ENCODE assay signal across 13 cellular contexts in genomic region chr7:5774136-5774535, GRCh38. TPM values are rescaled to one million over a fixed set of nuclear protein-coding genes. Genes with fewer than 3 reads are reported as not detected.
DNase-seq lines count a peak whose midpoint lies in the region; ATAC-seq and TF ChIP-seq lines count a peak whose summit lies in the region.
"Had no signal": no experiment of that assay in that cellular context is flagged by ENCODE, and none has a peak within 500 bp of the region (broad histone marks: within the 10 kb centered on the region; RNA-seq: fewer than 3 reads in every experiment).

No MANE protein-coding gene starts in this region.

- CTCF ChIA-PET in MCF 10A (lab: Yijun Ruan, JAX): interaction anchor here (0.6 to 1.6 kb wide), 3 partner anchors 9 to 71 kb away, joined by 3 to 10 read pairs (median 3); no protein-coding TSS in a partner anchor

- POLR2A ChIA-PET in MCF 10A (lab: Yijun Ruan, JAX): interaction anchor here (0.6 to 1.0 kb wide), 4 partner anchors 40 to 675 kb away, joined by 3 read pairs; no protein-coding TSS in a partner anchor

- no peak overlapping the region for H3K4me3 ChIP-seq in breast epithelium
- no peak overlapping the region for H3K4me3 ChIP-seq in RWPE2 (ENCODE audit: severe bottlenecking)
- H3K4me3 ChIP-seq: uterus had no signal

- no peak overlapping the region for H3K4me3 Mint-ChIP-seq in MCF 10A (ENCODE audit: unreplicated experiment)
- no peak overlapping the region for H3K4me3 Mint-ChIP-seq in dendritic cell treated with granulocyte-macrophage colony-stimulating factor and Interleukin-4, amounts not matched to agents 40 ng/mL and 50 ng/mL, for 4 days
- peak overlapping the region; percentile 46 to 82 for H3K4me3 Mint-ChIP-seq in stimulated activated naive CD8-positive, alpha-beta T cell treated with anti-CD3 and anti-CD28 coated beads, Interleukin-15, amount 100 ng/mL, for 72 hours

- intact Hi-C loops in MCF 10A (cut with micrococcal nuclease) (no loop called here), breast epithelium (cut with DNase I; ENCODE audit: low total_unique reads) (no loop called here)
- intact Hi-C loops in dendritic cell treated with granulocyte-macrophage colony-stimulating factor and Interleukin-4, amounts not matched to agents 40 ng/mL and 50 ng/mL, for 4 days (cut with micrococcal nuclease): no loop called here

- no peaks in the 10 kb centered on the region for H3K4me1 ChIP-seq in breast epithelium
- peaks cover 6% of the 10 kb centered on the region for H3K4me1 ChIP-seq in RWPE2 (ENCODE audit: insufficient read depth, poor library complexity, severe bottlenecking)

- no peaks in the 10 kb centered on the region for H3K9me3 Mint-ChIP-seq in MCF 10A (ENCODE audit: unreplicated experiment)
- H3K9me3 Mint-ChIP-seq in dendritic cell treated with granulocyte-macrophage colony-stimulating factor and Interleukin-4, amounts not matched to agents 40 ng/mL and 50 ng/mL, for 4 days: no peaks in the 10 kb centered on the region
- no peaks in the 10 kb centered on the region for H3K9me3 Mint-ChIP-seq in stimulated activated naive CD8-positive, alpha-beta T cell treated with anti-CD3 and anti-CD28 coated beads, Interleukin-15, amount 100 ng/mL, for 72 hours

- H3K27me3 ChIP-seq in breast epithelium (no peaks in the 10 kb centered on the region), RWPE2 (ENCODE audit: insufficient read depth, poor library complexity, severe bottlenecking) (no peaks in the 10 kb centered on the region)
- H3K27me3 ChIP-seq: uterus had no signal

- TF ChIP-seq CTCF in MCF 10A (IDR thresholded peaks at IDR 0.05; ENCODE audit: unreplicated experiment) (no peak), breast epithelium (IDR thresholded peaks at IDR 0.05) (no peak), RWPE2 (IDR thresholded peaks at IDR 0.05; ENCODE audit: poor library complexity, severe bottlenecking) (no peak)

- H3K4me1 Mint-ChIP-seq in MCF 10A (ENCODE audit: insufficient read depth, unreplicated experiment): peaks cover 11% of the 10 kb centered on the region
- peaks cover 48% of the 10 kb centered on the region for H3K4me1 Mint-ChIP-seq in dendritic cell treated with granulocyte-macrophage colony-stimulating factor and Interleukin-4, amounts not matched to agents 40 ng/mL and 50 ng/mL, for 4 days (ENCODE audit: low read depth)
- peaks cover 81% of the 10 kb centered on the region for H3K4me1 Mint-ChIP-seq in stimulated activated naive CD8-positive, alpha-beta T cell treated with anti-CD3 and anti-CD28 coated beads, Interleukin-15, amount 100 ng/mL, for 72 hours

- peak; percentile 8; the same call in 1 of the 3 replicates for ATAC-seq in RWPE2 (ENCODE audit: low read depth)
- no peak for ATAC-seq in stimulated activated naive CD8-positive, alpha-beta T cell treated with anti-CD3 and anti-CD28 coated beads, Interleukin-15, amount 100 ng/mL, for 72 hours

- H3K27ac Mint-ChIP-seq in MCF 10A (ENCODE audit: low read depth, unreplicated experiment): peak overlapping the region; percentile 67
- H3K27ac Mint-ChIP-seq in dendritic cell treated with granulocyte-macrophage colony-stimulating factor and Interleukin-4, amounts not matched to agents 40 ng/mL and 50 ng/mL, for 4 days: peak overlapping the region; percentile 70
- H3K27ac Mint-ChIP-seq in stimulated activated naive CD8-positive, alpha-beta T cell treated with anti-CD3 and anti-CD28 coated beads, Interleukin-15, amount 100 ng/mL, for 72 hours: peak overlapping the region in 1 of 2 donors; percentile 91

- H3K27ac ChIP-seq in breast epithelium (no peak overlapping the region), RWPE2 (ENCODE audit: poor library complexity, severe bottlenecking) (peak overlapping the region; percentile 37)

- H3K36me3 ChIP-seq in breast epithelium (no peaks in the 10 kb centered on the region), RWPE2 (ENCODE audit: low read depth) (peaks cover 10% of the 10 kb centered on the region)
- H3K36me3 ChIP-seq: uterus had no signal

- H3K27me3 Mint-ChIP-seq in MCF 10A (ENCODE audit: insufficient read depth, unreplicated experiment): no peaks in the 10 kb centered on the region
- H3K27me3 Mint-ChIP-seq in dendritic cell treated with granulocyte-macrophage colony-stimulating factor and Interleukin-4, amounts not matched to agents 40 ng/mL and 50 ng/mL, for 4 days: no peaks in the 10 kb centered on the region
- H3K27me3 Mint-ChIP-seq in stimulated activated naive CD8-positive, alpha-beta T cell treated with anti-CD3 and anti-CD28 coated beads, Interleukin-15, amount 100 ng/mL, for 72 hours: no peaks in the 10 kb centered on the region

- no TSS peak for BruUV-seq in MCF 10A (replicated peaks; lab: Mats Ljungman, UMichigan)

- DNase-seq in MCF 10A (ENCODE audit: unreplicated experiment) (no peak), breast epithelium (ENCODE audit: low spot score in 2 of 2) (no peak), RWPE2 (ENCODE audit: low spot score) (no peak), NCI-H748 treated with DMSO at 0.1 percent for 48 hours (lab: John Stamatoyannopoulos, UW) (no peak), ecto neural progenitor cell (ENCODE audit: low spot score) (no peak)
- DNase-seq in stimulated activated naive CD8-positive, alpha-beta T cell treated with anti-CD3 and anti-CD28 coated beads, Interleukin-15, amount 100 ng/mL, for 72 hours: no peak
- no peak for DNase-seq in NK-92 treated with Interleukin-12 subunit alpha and Interleukin-12 subunit beta, amount 100 ng/mL, for 24 hours (lab: John Stamatoyannopoulos, UW)
- DNase-seq: activated T-cell treated with anti-CD3 and anti-CD28 coated beads, Interleukin-2, amount 50 U/mL, for 1 hour; NCI-H1436 treated with DMSO at 0.1 percent for 48 hours; NCI-H510A treated with DMSO at 0.1 percent for 48 hours; SHP77 had no signal

- H3K36me3 Mint-ChIP-seq in MCF 10A (ENCODE audit: insufficient read depth, unreplicated experiment): peaks cover 43% of the 10 kb centered on the region
- H3K36me3 Mint-ChIP-seq in dendritic cell treated with granulocyte-macrophage colony-stimulating factor and Interleukin-4, amounts not matched to agents 40 ng/mL and 50 ng/mL, for 4 days (ENCODE audit: low read depth): peaks cover 41% of the 10 kb centered on the region

- TF ChIP-seq POLR2A in breast epithelium (IDR thresholded peaks at IDR 0.05): no peak

- no peaks in the 10 kb centered on the region for H3K9me3 ChIP-seq in breast epithelium
- H3K9me3 ChIP-seq in RWPE2 (ENCODE audit: severe bottlenecking): no peaks in the 10 kb centered on the region
- H3K9me3 ChIP-seq: uterus had no signal

RNA-seq across cellular contexts. Expression of gene RNF216, which starts 7.3 kb away (rescaled TPM):
- total RNA-seq in MCF 10A (2022) (26.4 and 31.0 TPM in 2 replicates), breast epithelium (10 to 100 TPM; 32.8 to 41.6 (median 38.2) TPM)

Comparison
In these comparisons a context has a peak if more than half of its experiments do, and no peak if none do; other contexts are left out.
1. H3K4me3 Mint-ChIP-seq: peak in stimulated activated naive CD8-positive, alpha-beta T cell treated with anti-CD3 and anti-CD28 coated beads, Interleukin-15, amount 100 ng/mL, for 72 hours (2 of 2); none in MCF 10A (single experiment) and dendritic cell treated with granulocyte-macrophage colony-stimulating factor and Interleukin-4, amounts not matched to agents 40 ng/mL and 50 ng/mL, for 4 days (single experiment).